Comparison of ENCODE assay signal across 8 cellular contexts in genomic region chr3:50616003-50616769, GRCh38. TPM values are rescaled to one million over a fixed set of nuclear protein-coding genes. Genes with fewer than 3 reads are reported as not detected.
DNase-seq lines count a peak whose midpoint lies in the region; ATAC-seq and TF ChIP-seq lines count a peak whose summit lies in the region.

No MANE protein-coding gene starts in this region.

- WGBS in liver = 4% methylated on average over 24 of the region's 24 CpGs

- peaks cover 29% of the 10 kb centered on the region for H3K4me1 ChIP-seq in ACC112 (ENCODE audit: control insufficient read depth, insufficient read depth, low read length, unreplicated experiment)
- peaks cover 3 to 58% (median 38%) of the 10 kb centered on the region in 4 donors for H3K4me1 ChIP-seq in liver (ENCODE audit: control insufficient read depth in 4 of 4, insufficient read depth in 4 of 4, low read length in 3 of 4)

- peak overlapping the region; percentile 64 for H2AFZ ChIP-seq in ACC112 (ENCODE audit: low read length, unreplicated experiment)

- TF ChIP-seq CTCF in dorsolateral prefrontal cortex (IDR thresholded peaks at IDR 0.05 in 54 of 56, conservative IDR thresholded peaks at IDR 0.05 in 2 of 56; ENCODE audit: low read depth in 1 of 56, partially characterized antibody in 56 of 56) (peak; percentile 60 to 99 (median 97)), liver (IDR thresholded peaks at IDR 0.05; ENCODE audit: low read depth, low read length, missing input control) (peak; percentile 99)

- H3K36me3 ChIP-seq in ACC112 (ENCODE audit: insufficient read depth, low read length) = no peaks in the 10 kb centered on the region
- no peaks in the 10 kb centered on the region for H3K36me3 ChIP-seq in liver (ENCODE audit: control insufficient read depth in 4 of 4, insufficient read depth in 3 of 4, low read depth in 1 of 4, low read length in 3 of 4)

- peak; percentile 99 for TF ChIP-seq RAD21 in liver (IDR thresholded peaks at IDR 0.05)

- H3K79me2 ChIP-seq in ACC112 (ENCODE audit: control insufficient read depth, insufficient read depth, low read length, unreplicated experiment) = peaks cover 28% of the 10 kb centered on the region

- H3K27me3 ChIP-seq in ACC112 (ENCODE audit: insufficient read depth, low read length) = no peaks in the 10 kb centered on the region
- no peaks in the 10 kb centered on the region for H3K27me3 ChIP-seq in dorsolateral prefrontal cortex
- H3K27me3 ChIP-seq in liver (ENCODE audit: control insufficient read depth in 4 of 4, insufficient read depth in 4 of 4, low read length in 3 of 4) = no peaks in the 10 kb centered on the region

- DNase-seq in NCI-H82 (lab: John Stamatoyannopoulos, UW) = peak; percentile 90
- DNase-seq in activated CD4-positive, alpha-beta T cell treated with anti-CD3 and anti-CD28 coated beads, Interleukin-2, amount 50 U/mL, for 48 hours = peak; percentile 87 to 89
- DNase-seq in dorsolateral prefrontal cortex = peak; percentile 70 to 90 (median 84)
- peak; percentile 81 for DNase-seq in stimulated activated CD4-positive, alpha-beta T cell treated with anti-CD3 and anti-CD28 coated beads, Interleukin-2, amount 100 ng/mL, for 4 hours (ENCODE audit: low read depth)

- H3K4me3 ChIP-seq in ACC112 (ENCODE audit: low read depth, low read length) (peak overlapping the region; percentile 98), dorsolateral prefrontal cortex (peak overlapping the region; percentile 64 to 99 (median 88)), liver (ENCODE audit: low read depth in 1 of 3, low read length in 3 of 3) (peak overlapping the region; percentile 56 to 73 (median 71))

- H3K27ac ChIP-seq in ACC112 (ENCODE audit: low read depth, low read length) (no peak overlapping the region), dorsolateral prefrontal cortex (peak overlapping the region in 54 of 59 donors; percentile 6 to 93 (median 73)), liver (ENCODE audit: low read depth in 1 of 2, low read length in 2 of 2) (peak overlapping the region; percentile 70 to 74)

- intact Hi-C loops in dorsolateral prefrontal cortex (cut with DNase I) = loop anchor here (1.0 to 10.0 kb wide), 9 partner anchors 59 to 1059 kb away; partner anchors contain the start of genes CYB561D2 (in 1 of the 2), DOCK3 (in 1 of the 2), MANF (in 1 of the 2) and NPRL2 (in 1 of the 2)

- ATAC-seq in GM18861 (IDR thresholded peaks at IDR 0.05; ENCODE audit: unreplicated experiment) (peak; percentile 28), HG03558 (IDR thresholded peaks at IDR 0.05; ENCODE audit: extremely low read depth, unreplicated experiment) (peak; percentile 26)

- H3K9me3 ChIP-seq in liver (ENCODE audit: control insufficient read depth in 4 of 4, low read length in 3 of 4) = no peaks in the 10 kb centered on the region

- peak overlapping the region in 1 of 2 donors; percentile 52 for H3K9ac ChIP-seq in liver (ENCODE audit: low read depth in 1 of 2, low read length in 2 of 2)

TF ChIP-seq in liver, 16 proteins besides CTCF, POLR2A, EP300 and RAD21:
- no peak for TF ChIP-seq FOXA2 (IDR thresholded peaks at IDR 0.05)
- no peak for TF ChIP-seq NR2F2 (IDR thresholded peaks at IDR 0.05)
- TF ChIP-seq HNF4G (IDR thresholded peaks at IDR 0.05) = no peak
- TF ChIP-seq RXRA (IDR thresholded peaks at IDR 0.05) = no peak
- no peak for TF ChIP-seq TAF1 (conservative IDR thresholded peaks at IDR 0.05)
- no peak for TF ChIP-seq SP1 (IDR thresholded peaks at IDR 0.05)
- no peak for TF ChIP-seq HNF4A (conservative IDR thresholded peaks at IDR 0.05)
TF ChIP-seq in liver: peak in this region for 0.

RNA-seq across cellular contexts. Expression of gene MAPKAPK3, which starts 0.8 kb away (rescaled TPM):
- total RNA-seq in dorsolateral prefrontal cortex = 10 to 100 TPM in 107 of 120 experiments, 1 to 10 TPM in 13; 6.3 to 30.7 (median 13.1) TPM
- total RNA-seq in liver = 10 to 100 TPM; 20.4 to 32.9 TPM
- 10 to 100 TPM; 13.9 to 17.5 TPM for polyA plus RNA-seq in liver

RNA-seq across cellular contexts. Expression of gene CISH, which starts 4.6 kb away (rescaled TPM):
- total RNA-seq in dorsolateral prefrontal cortex (1 to 10 TPM in 67 of 120 experiments, under 1 TPM in 53; 0.15 to 7.8 (median 1.1) TPM), liver (10 to 100 TPM in 1 of 2 donors, 1 to 10 TPM in 1; 4.7 to 30.6 TPM)
- 10 to 100 TPM; 17.9 to 32.5 TPM for polyA plus RNA-seq in liver

RNA-seq across cellular contexts. Expression of gene HEMK1, which starts 46.9 kb away (rescaled TPM):
- total RNA-seq in dorsolateral prefrontal cortex (10 to 100 TPM in 115 of 120 experiments, 1 to 10 TPM in 5; 8.6 to 22.8 (median 14.2) TPM), liver (1 to 10 TPM; 3.7 to 9.2 TPM)
- 1 to 10 TPM; 8.7 to 9.5 TPM for polyA plus RNA-seq in liver

RNA-seq across cellular contexts. Expression of gene C3orf18, which starts 48.6 kb away (rescaled TPM):
- 10 to 100 TPM; 22.0 to 50.0 (median 37.9) TPM for total RNA-seq in dorsolateral prefrontal cortex
- 1 to 10 TPM; 1.8 to 2.7 TPM for total RNA-seq in liver
- 1 to 10 TPM in 1 of 2 donors, under 1 TPM in 1; 0.54 to 1.1 TPM for polyA plus RNA-seq in liver

RNA-seq across cellular contexts. Expression of gene DOCK3, which starts 58.5 kb away (rescaled TPM):
- 100 to 1,000 TPM in 74 of 120 experiments, 10 to 100 TPM in 46; 58.3 to 141 (median 105) TPM for total RNA-seq in dorsolateral prefrontal cortex
- total RNA-seq in liver = under 1 TPM in 1 of 2 donors, not detected in 1; 0.08 TPM
- polyA plus RNA-seq in liver = under 1 TPM; 0.01 to 0.06 TPM
